In genomic region chr4:137156807-137157206, GRCh38 we compare ENCODE assay signal across 35 cellular contexts.
"Had no signal": no experiment of that assay in that cellular context is flagged by ENCODE, and none has a peak within 500 bp of the region (broad histone marks: within the 10 kb centered on the region; RNA-seq: fewer than 3 reads in every experiment).

No MANE protein-coding gene starts in this region.

- H3K27ac ChIP-seq: breast epithelium, esophagus muscularis mucosa, parathyroid adenoma, psoas muscle, sigmoid colon, stomach, thyroid gland, upper lobe of left lung, vagina, WERI-Rb-1 had no signal

- H3K36me3 ChIP-seq: breast epithelium, esophagus muscularis mucosa, sigmoid colon, stomach, thyroid gland, upper lobe of left lung, vagina, WERI-Rb-1 had no signal

- H3K27me3 ChIP-seq: breast epithelium, esophagus muscularis mucosa, sigmoid colon, stomach, thyroid gland, upper lobe of left lung, vagina had no signal

- H3K79me2 ChIP-seq: parathyroid adenoma had no signal

- H2AFZ ChIP-seq: parathyroid adenoma had no signal

- H3K9ac ChIP-seq: parathyroid adenoma had no signal

- H3K4me1 ChIP-seq: breast epithelium, esophagus muscularis mucosa, parathyroid adenoma, psoas muscle, sigmoid colon, stomach, thyroid gland, upper lobe of left lung, vagina had no signal

- H3K9me3 ChIP-seq: breast epithelium, esophagus muscularis mucosa, psoas muscle, sigmoid colon, stomach, thyroid gland, upper lobe of left lung, vagina had no signal

- ATAC-seq: activated CD4-positive, CD25-positive, alpha-beta regulatory T cell treated with anti-CD3 and anti-CD28 coated beads, Interleukin-2, amount 50 U/mL, for 24 hours; activated T-cell treated with anti-CD3 and anti-CD28 coated beads, Interleukin-2, amount 50 U/mL, for 4 hours; activated T-helper 17 cell treated with anti-CD3 and anti-CD28 coated beads, Interleukin-2, amount 50 U/mL, for 72 hours; left colon; naive thymus-derived CD4-positive, alpha-beta T cell; psoas muscle; stimulated activated memory B cell treated with anti-CD40 and anti-IgM and Interleukin-4, amounts not matched to agents 10 μg/mL and 1 μg/mL and 100 μg/mL, for 72 hours; T-helper 17 cell had no signal

- DNase-seq: activated CD4-positive, alpha-beta memory T cell treated with anti-CD3 and anti-CD28 coated beads, Interleukin-2, amount 10 ng/mL, durations not matched to agents 7 days and 5 days; activated CD4-positive, alpha-beta T cell treated with anti-CD3 and anti-CD28 coated beads for 48 hours; activated gamma-delta T cell treated with Interleukin-2 at 50 U/mL for 16 hours; activated naive CD4-positive, alpha-beta T cell treated with anti-CD3 and anti-CD28 coated beads, Interleukin-2, amount 50 U/mL, for 16 hours; activated T-cell treated with anti-CD3 and anti-CD28 coated beads, Interleukin-2, amount 50 U/mL, for 4 hours; amygdala; central memory CD4-positive, alpha-beta T cell; dermis blood vessel endothelial cell; effector CD4-positive, alpha-beta T cell; head of caudate nucleus; hippocampal formation; immature natural killer cell; kidney; left colon; mammary epithelial cell; midbrain; naive thymus-derived CD4-positive, alpha-beta T cell; psoas muscle; sigmoid colon; small intestine; stimulated activated CD4-positive, alpha-beta T cell treated with anti-CD3 and anti-CD28 coated beads, Interleukin-4, amount 100 ng/mL, for 24 hours; stimulated activated CD8-positive, alpha-beta memory T cell treated with anti-CD3 and anti-CD28 coated beads, Interleukin-4, amount 100 ng/mL, for 48 hours; stomach; T-helper 17 cell; T1000; thyroid gland; upper lobe of left lung; WERI-Rb-1 had no signal

- H3K4me3 ChIP-seq: breast epithelium, esophagus muscularis mucosa, psoas muscle, sigmoid colon, stomach, thyroid gland, upper lobe of left lung, vagina had no signal
